In the genomic region with DNA sequence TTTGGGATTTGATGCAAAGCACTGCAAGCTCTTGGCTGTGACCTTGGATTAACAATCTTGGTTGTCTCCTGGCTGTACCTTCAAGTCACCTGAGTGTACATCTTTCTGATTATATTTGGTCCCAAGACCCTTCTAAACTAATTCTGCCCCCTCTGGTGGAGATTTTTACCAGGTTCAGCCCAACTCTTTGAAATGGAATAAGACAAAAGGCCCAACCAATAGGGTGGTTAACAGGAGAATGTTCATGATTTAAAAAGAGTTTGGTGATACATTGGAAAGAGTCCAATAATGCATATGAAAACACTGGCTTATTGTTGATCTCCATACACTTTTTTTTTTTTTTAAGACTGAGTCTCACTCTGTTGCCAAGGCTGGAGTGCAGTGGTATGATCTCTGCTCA, we compare ENCODE assay signal across 1 cellular context.
TF ChIP-seq lines count a peak whose summit lies in the region.

No MANE protein-coding gene starts in this region.

TF ChIP-seq in IMR-90, 13 proteins besides CTCF, POLR2A, EP300 and RAD21:
- TF ChIP-seq CEBPB (IDR thresholded peaks at IDR 0.05; ENCODE audit: low read depth, low read length): no peak
- TF ChIP-seq MAZ (IDR thresholded peaks at IDR 0.05; ENCODE audit: borderline replicate concordance, low read depth, low read length): no peak
- TF ChIP-seq FOS (IDR thresholded peaks at IDR 0.05; ENCODE audit: low read depth, low read length): no peak
